In the genomic region with DNA sequence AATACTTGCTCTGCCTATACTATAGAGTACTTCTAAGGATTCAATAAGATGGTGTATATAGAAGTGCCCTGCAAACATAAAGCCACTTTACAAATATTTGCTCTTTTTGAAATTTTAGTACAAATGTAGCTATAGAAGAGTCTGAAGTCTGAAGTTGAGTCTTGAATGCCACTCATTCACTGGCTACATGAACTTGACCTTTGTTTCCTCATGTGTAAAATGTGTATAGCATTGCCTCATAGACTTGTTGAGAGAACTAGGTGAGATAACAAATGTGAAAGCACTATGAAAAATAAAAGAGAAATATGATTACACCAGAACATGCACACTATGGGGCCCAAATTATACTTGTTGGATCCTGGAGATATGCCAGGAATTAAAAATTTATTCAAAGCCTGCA, we compare ENCODE assay signal across 20 cellular contexts.
DNase-seq lines count a peak whose midpoint lies in the region; ATAC-seq, FAIRE-seq and TF ChIP-seq lines count a peak whose summit lies in the region.
"Had no signal": no experiment of that assay in that cellular context is flagged by ENCODE, and none has a peak within 500 bp of the region (broad histone marks: within the 10 kb centered on the region; RNA-seq: fewer than 3 reads in every experiment).

No MANE protein-coding gene starts in this region.

- H3K36me3 Mint-ChIP-seq in type B pancreatic cell (no peaks in the 10 kb centered on the region), nephron progenitor cell (ENCODE audit: low read depth) (no peaks in the 10 kb centered on the region)
- H3K36me3 Mint-ChIP-seq: CD14-positive monocyte; CD8-positive, alpha-beta T cell had no signal

- no peak overlapping the region for H3K4me2 ChIP-seq in HepG2 (ENCODE audit: low read depth, low read length)

- no peak overlapping the region for H3K9ac ChIP-seq in HepG2 (ENCODE audit: insufficient read depth, low read depth, low read length)

- no peak overlapping the region for H3K27ac ChIP-seq in HepG2 (ENCODE audit: extremely low read length, insufficient read depth, low read length)

- no peak for FAIRE-seq in HepG2 (lab: Jason Lieb, UNC)
- FAIRE-seq: A204.1, D721Med, G401.6, GM12891, H1 had no signal

- H3K4me3 Mint-ChIP-seq in type B pancreatic cell (no peak overlapping the region), nephron progenitor cell (no peak overlapping the region)
- H3K4me3 Mint-ChIP-seq: CD14-positive monocyte; CD8-positive, alpha-beta T cell had no signal

- no peak for TF ChIP-seq EP300 in HepG2 (IDR thresholded peaks at IDR 0.05; ENCODE audit: low read depth in 2 of 2, low read length in 2 of 2)
- TF ChIP-seq EP300 in HepG2 (CRISPR knock-in tag; IDR thresholded peaks at IDR 0.05; ENCODE audit: borderline replicate concordance): no peak

- intact Hi-C loops in HepG2 (cut with micrococcal nuclease; ENCODE audit: unreplicated experiment): no loop called here

- no peaks in the 10 kb centered on the region for H3K36me3 ChIP-seq in HepG2 (replicated peaks in 1 of 2; ENCODE audit: control insufficient read depth in 1 of 2, insufficient read depth in 2 of 2, low read length in 2 of 2)

- in situ Hi-C loops in SK-MEL-5 (cut with HindIII; ENCODE audit: low pct_unique_long_range_greater_than_20kb, low sequenced_read_pairs): no loop called here
- in situ Hi-C loops in HepG2 (cut with HindIII; ENCODE audit: extremely low pct_ligation_motif_present, low pct_unique_long_range_greater_than_20kb): no loop called here

- H3K79me2 ChIP-seq in HepG2 (ENCODE audit: insufficient read depth, low read length): no peaks in the 10 kb centered on the region

- H3K27me3 ChIP-seq in HepG2 (ENCODE audit: control insufficient read depth in 1 of 2, insufficient read depth in 2 of 2, low read length in 2 of 2): peaks cover 0 to 3% of the 10 kb centered on the region in 2 experiments; a peak in 2 of 5 replicates

- no peaks in the 10 kb centered on the region for H4K20me1 ChIP-seq in HepG2 (ENCODE audit: insufficient read depth, low read length)

- TF ChIP-seq POLR2A in HepG2 (IDR thresholded peaks at IDR 0.05; ENCODE audit: insufficient read depth in 1 of 2, low read depth in 2 of 2, low read length in 2 of 2) (no peak), erythroblast (IDR thresholded peaks at IDR 0.05; ENCODE audit: low read length) (no peak)

- BruUV-seq in HepG2 (replicated peaks; lab: Mats Ljungman, UMichigan): no TSS peak

- H3K4me1 Mint-ChIP-seq in type B pancreatic cell (ENCODE audit: unreplicated experiment) (peaks cover 10% of the 10 kb centered on the region), nephron progenitor cell (peaks cover 11% of the 10 kb centered on the region)
- H3K4me1 Mint-ChIP-seq: CD14-positive monocyte had no signal

- H2AFZ ChIP-seq in HepG2 (ENCODE audit: low read length): no peak overlapping the region

- H3K27me3 Mint-ChIP-seq in type B pancreatic cell (no peaks in the 10 kb centered on the region), nephron progenitor cell (ENCODE audit: low read depth, poor library complexity) (peaks cover 4% of the 10 kb centered on the region)

- ATAC-seq in HepG2: no peak
- ATAC-seq: CD8-positive, alpha-beta T cell; HCT116 had no signal

- DNase-seq in SK-MEL-5 (ENCODE audit: low read depth, low spot score) (peak; percentile 5), choroid plexus epithelial cell (ENCODE audit: low read depth) (peak; percentile 45), HepG2 (ENCODE audit: low spot score) (peak; percentile 34), type B pancreatic cell (ENCODE audit: extremely low spot score, unreplicated experiment) (no peak), nephron progenitor cell (no peak), erythroblast (lab: John Stamatoyannopoulos, UW) (no peak)
- no peak for DNase-seq in activated T-cell treated with anti-CD3 and anti-CD28 coated beads, Interleukin-2, amount 50 U/mL, for 48 hours
- DNase-seq: CD8-positive, alpha-beta T cell; COR-L47; DMS153; DMS79 treated with DMSO at 0.1 percent for 48 hours; EL; IMR-90 had no signal

- peak overlapping the region; percentile 39 for H3K27ac Mint-ChIP-seq in type B pancreatic cell
- no peak overlapping the region for H3K27ac Mint-ChIP-seq in nephron progenitor cell
- H3K27ac Mint-ChIP-seq: CD14-positive monocyte; CD8-positive, alpha-beta T cell had no signal

- H3K9me3 ChIP-seq in HepG2 (ENCODE audit: low read length): no peaks in the 10 kb centered on the region

- H3K4me3 ChIP-seq in choroid plexus epithelial cell (ENCODE audit: low read depth, low read length) (no peak overlapping the region), HepG2 (replicated peaks in 1 of 3; ENCODE audit: insufficient read depth in 1 of 3, low read depth in 2 of 3, low read length in 3 of 3) (no peak overlapping the region)

- TF ChIP-seq CTCF in choroid plexus epithelial cell (conservative IDR thresholded peaks at IDR 0.05; ENCODE audit: low read depth, low read length) (no peak), HepG2 (CRISPR knock-in tag; IDR thresholded peaks at IDR 0.05) (no peak), type B pancreatic cell (conservative IDR thresholded peaks at IDR 0.05) (no peak), nephron progenitor cell (IDR thresholded peaks at IDR 0.05) (no peak)

- CTCF ChIA-PET in HepG2 (lab: Yijun Ruan, JAX; ENCODE audit: low intra/inter-chr PET ratio, low total read pairs): no interaction called here

- POLR2A ChIA-PET in HepG2 (lab: Yijun Ruan, JAX): interaction anchor here (0.6 kb wide), 1 partner anchor 350 kb away, joined by 3 read pairs; no protein-coding TSS in a partner anchor

- H3K9me3 Mint-ChIP-seq in type B pancreatic cell (no peaks in the 10 kb centered on the region), nephron progenitor cell (peaks cover 4% of the 10 kb centered on the region)
- H3K9me3 Mint-ChIP-seq: CD8-positive, alpha-beta T cell had no signal

- peaks cover 8% of the 10 kb centered on the region for H3K4me1 ChIP-seq in HepG2 (ENCODE audit: insufficient read depth, low read length)

- TF ChIP-seq RAD21 in HepG2 (CRISPR knock-in tag; IDR thresholded peaks at IDR 0.05): no peak

TF ChIP-seq in HepG2, 621 proteins besides CTCF, POLR2A, EP300 and RAD21:
- TF ChIP-seq NCOR1 (IDR thresholded peaks at IDR 0.05; ENCODE audit: borderline replicate concordance, low read length) (peak; percentile 48; the same call in 1 of the 2 replicates), CEBPG (CRISPR knock-in tag; IDR thresholded peaks at IDR 0.05) (0 out of 2 replicates have a peak, but pooled peaks have one; percentile 25), HNF4A (CRISPR knock-in tag; IDR thresholded peaks at IDR 0.05) (peak; percentile 27; the same call in 1 of the 2 replicates), ZNF766 (CRISPR knock-in tag; IDR thresholded peaks at IDR 0.05; ENCODE audit: borderline replicate concordance) (no peak), NR2F6 (IDR thresholded peaks at IDR 0.05) (no peak), NR2F6 (CRISPR knock-in tag; IDR thresholded peaks at IDR 0.05) (no peak), CEBPB (IDR thresholded peaks at IDR 0.05; ENCODE audit: borderline replicate concordance, low read depth, low read length) (peak; percentile 62; the same call in 1 of the 2 replicates), BCL6 (CRISPR knock-in tag; IDR thresholded peaks at IDR 0.05) (0 out of 2 replicates have a peak, but pooled peaks have one; percentile 34), RARA (CRISPR knock-in tag; IDR thresholded peaks at IDR 0.05) (peak; percentile 28; the same call in 1 of the 2 replicates)
- TF ChIP-seq, protein P1, sequence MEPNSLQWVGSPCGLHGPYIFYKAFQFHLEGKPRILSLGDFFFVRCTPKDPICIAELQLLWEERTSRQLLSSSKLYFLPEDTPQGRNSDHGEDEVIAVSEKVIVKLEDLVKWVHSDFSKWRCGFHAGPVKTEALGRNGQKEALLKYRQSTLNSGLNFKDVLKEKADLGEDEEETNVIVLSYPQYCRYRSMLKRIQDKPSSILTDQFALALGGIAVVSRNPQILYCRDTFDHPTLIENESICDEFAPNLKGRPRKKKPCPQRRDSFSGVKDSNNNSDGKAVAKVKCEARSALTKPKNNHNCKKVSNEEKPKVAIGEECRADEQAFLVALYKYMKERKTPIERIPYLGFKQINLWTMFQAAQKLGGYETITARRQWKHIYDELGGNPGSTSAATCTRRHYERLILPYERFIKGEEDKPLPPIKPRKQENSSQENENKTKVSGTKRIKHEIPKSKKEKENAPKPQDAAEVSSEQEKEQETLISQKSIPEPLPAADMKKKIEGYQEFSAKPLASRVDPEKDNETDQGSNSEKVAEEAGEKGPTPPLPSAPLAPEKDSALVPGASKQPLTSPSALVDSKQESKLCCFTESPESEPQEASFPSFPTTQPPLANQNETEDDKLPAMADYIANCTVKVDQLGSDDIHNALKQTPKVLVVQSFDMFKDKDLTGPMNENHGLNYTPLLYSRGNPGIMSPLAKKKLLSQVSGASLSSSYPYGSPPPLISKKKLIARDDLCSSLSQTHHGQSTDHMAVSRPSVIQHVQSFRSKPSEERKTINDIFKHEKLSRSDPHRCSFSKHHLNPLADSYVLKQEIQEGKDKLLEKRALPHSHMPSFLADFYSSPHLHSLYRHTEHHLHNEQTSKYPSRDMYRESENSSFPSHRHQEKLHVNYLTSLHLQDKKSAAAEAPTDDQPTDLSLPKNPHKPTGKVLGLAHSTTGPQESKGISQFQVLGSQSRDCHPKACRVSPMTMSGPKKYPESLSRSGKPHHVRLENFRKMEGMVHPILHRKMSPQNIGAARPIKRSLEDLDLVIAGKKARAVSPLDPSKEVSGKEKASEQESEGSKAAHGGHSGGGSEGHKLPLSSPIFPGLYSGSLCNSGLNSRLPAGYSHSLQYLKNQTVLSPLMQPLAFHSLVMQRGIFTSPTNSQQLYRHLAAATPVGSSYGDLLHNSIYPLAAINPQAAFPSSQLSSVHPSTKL (CRISPR knock-in tag; IDR thresholded peaks at IDR 0.05): 0 out of 2 replicates have a peak, but pooled peaks have one; percentile 16

Comparison
In these comparisons a context has a peak if more than half of its experiments do, and no peak if none do; other contexts are left out.
1. DNase-seq: peak in SK-MEL-5 (single experiment), choroid plexus epithelial cell (single experiment) and HepG2 (single experiment); none in type B pancreatic cell (single experiment), nephron progenitor cell (single experiment), activated T-cell treated with anti-CD3 and anti-CD28 coated beads, Interleukin-2, amount 50 U/mL, for 48 hours (0 of 2) and erythroblast (0 of 2).